In genomic region chr1:161779393-161779792, GRCh38 we compare ENCODE assay signal across 17 cellular contexts.
"Had no signal": no experiment of that assay in that cellular context is flagged by ENCODE, and none has a peak within 500 bp of the region (broad histone marks: within the 10 kb centered on the region; RNA-seq: fewer than 3 reads in every experiment).

No MANE protein-coding gene starts in this region.

- H3K27me3 ChIP-seq: breast epithelium, heart right ventricle, thyroid gland had no signal

- H3K9me3 ChIP-seq: breast epithelium, heart right ventricle, left ventricle myocardium inferior, thyroid gland had no signal

- H3K4me1 ChIP-seq: breast epithelium, thyroid gland had no signal

- ATAC-seq: activated CD4-positive, CD25-positive, alpha-beta regulatory T cell treated with anti-CD3 and anti-CD28 coated beads, Interleukin-2, amount 50 U/mL, for 24 hours; activated CD8-positive, alpha-beta T cell treated with anti-CD3 and anti-CD28 coated beads, Interleukin-2, amount 10 ng/mL, durations not matched to agents 7 days and 5 days; activated naive CD8-positive, alpha-beta T cell treated with anti-CD3 and anti-CD28 coated beads, Interleukin-2, amount 50 U/mL, for 24 hours; activated T-cell treated with anti-CD3 and anti-CD28 coated beads, Interleukin-2, amount 50 U/mL, for 4 hours; esophagus mucosa; heart right ventricle had no signal

- H3K36me3 ChIP-seq: breast epithelium had no signal

- H3K4me3 ChIP-seq: breast epithelium, heart right ventricle, left ventricle myocardium inferior, thyroid gland had no signal

- H3K27ac ChIP-seq: breast epithelium, heart right ventricle, left ventricle myocardium inferior, thyroid gland had no signal

- DNase-seq: activated CD4-positive, alpha-beta T cell treated with anti-CD3 and anti-CD28 coated beads, Interleukin-2, amount 10 ng/mL, durations not matched to agents 7 days and 5 days; activated CD8-positive, alpha-beta T cell treated with anti-CD3 and anti-CD28 coated beads, Interleukin-2, amount 10 ng/mL, durations not matched to agents 7 days and 5 days; activated naive CD4-positive, alpha-beta T cell treated with anti-CD3 and anti-CD28 coated beads, Interleukin-2, amount 10 ng/mL, durations not matched to agents 7 days and 5 days; activated naive CD8-positive, alpha-beta T cell treated with anti-CD3 and anti-CD28 coated beads, Interleukin-2, amount 50 U/mL, for 24 hours; activated T-cell treated with anti-CD3 and anti-CD28 coated beads, Interleukin-2, amount 50 U/mL, for 4 hours; cortex of kidney; heart right ventricle; kidney glomerular epithelial cell; left ventricle myocardium inferior; mammary epithelial cell; midbrain; retina; stimulated activated naive CD4-positive, alpha-beta T cell treated with Interleukin-2 at 50 U/mL for 16 hours; thyroid gland had no signal
